ENCODE assay signal across 13 cellular contexts in the genomic region with DNA sequence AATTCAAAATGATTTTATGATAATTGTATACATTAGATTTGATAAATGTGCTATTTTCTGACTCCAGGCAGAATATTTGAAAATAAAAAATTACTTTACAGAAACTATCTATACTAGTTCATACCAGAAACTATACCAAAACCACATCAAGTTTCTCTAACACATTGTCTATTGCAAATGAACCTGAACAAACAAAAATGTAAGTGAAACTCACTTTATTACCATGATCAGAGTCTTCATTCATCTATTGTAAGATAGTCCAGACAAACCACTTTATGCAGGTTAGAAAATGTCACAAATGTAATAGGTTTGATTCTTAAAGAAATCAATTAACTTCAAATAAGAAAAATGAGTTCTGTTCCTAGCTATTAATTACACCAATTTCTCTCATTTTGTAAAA.
A peak's percentile ranks its signal among the peaks of the same experiment; 100 is the strongest.
DNase-seq lines count a peak whose midpoint lies in the region; ATAC-seq and TF ChIP-seq lines count a peak whose summit lies in the region.
"Had no signal": no experiment of that assay in that cellular context is flagged by ENCODE, and none has a peak within 500 bp of the region (broad histone marks: within the 10 kb centered on the region; RNA-seq: fewer than 3 reads in every experiment).

No MANE protein-coding gene starts in this region.

- H3K27ac Mint-ChIP-seq in T-helper 2 cell treated with Interferon-gamma antibody and Interleukin-4, amounts not matched to agents 5 μg/mL and 100 μg/mL, for 36 hours = no peak overlapping the region
- H3K27ac Mint-ChIP-seq: activated T-cell treated with anti-CD3 and anti-CD28 coated beads, Interleukin-2, amount 50 U/mL, for 72 hours; B cell; brain had no signal

- H3K4me3 Mint-ChIP-seq in T-helper 2 cell treated with Interferon-gamma antibody and Interleukin-4, amounts not matched to agents 5 μg/mL and 100 μg/mL, for 36 hours = no peak overlapping the region
- H3K4me3 Mint-ChIP-seq: activated T-cell treated with anti-CD3 and anti-CD28 coated beads, Interleukin-2, amount 50 U/mL, for 72 hours; B cell; brain had no signal

- H3K9me3 Mint-ChIP-seq in T-helper 2 cell treated with Interferon-gamma antibody and Interleukin-4, amounts not matched to agents 5 μg/mL and 100 μg/mL, for 36 hours = no peaks in the 10 kb centered on the region
- H3K9me3 Mint-ChIP-seq: activated T-cell treated with anti-CD3 and anti-CD28 coated beads, Interleukin-2, amount 50 U/mL, for 72 hours; brain had no signal

- intact Hi-C loops in lower leg skin (cut with DNase I; ENCODE audit: low total_unique reads) = no loop called here

- no peaks in the 10 kb centered on the region for H3K27me3 Mint-ChIP-seq in T-helper 2 cell treated with Interferon-gamma antibody and Interleukin-4, amounts not matched to agents 5 μg/mL and 100 μg/mL, for 36 hours (ENCODE audit: low read depth)
- H3K27me3 Mint-ChIP-seq: B cell, brain had no signal

- H3K36me3 Mint-ChIP-seq in T-helper 2 cell treated with Interferon-gamma antibody and Interleukin-4, amounts not matched to agents 5 μg/mL and 100 μg/mL, for 36 hours (ENCODE audit: low read depth) = peaks cover 29% of the 10 kb centered on the region

- H3K9me3 ChIP-seq in effector memory CD4-positive, alpha-beta T cell (ENCODE audit: control insufficient read depth, low read length) = no peaks in the 10 kb centered on the region

- H3K4me1 Mint-ChIP-seq in T-helper 2 cell treated with Interferon-gamma antibody and Interleukin-4, amounts not matched to agents 5 μg/mL and 100 μg/mL, for 36 hours (ENCODE audit: low read depth) = peaks cover 17% of the 10 kb centered on the region
- H3K4me1 Mint-ChIP-seq: B cell had no signal

- ATAC-seq in GM18519 (IDR thresholded peaks at IDR 0.05; ENCODE audit: low FRiP score, unreplicated experiment) = peak; percentile 90
- ATAC-seq in GM21390 (IDR thresholded peaks at IDR 0.05; ENCODE audit: unreplicated experiment) = peak; percentile 96
- peak; percentile 84 for ATAC-seq in HG02973 (IDR thresholded peaks at IDR 0.05; ENCODE audit: unreplicated experiment)
- ATAC-seq in HG03571 (IDR thresholded peaks at IDR 0.05; ENCODE audit: unreplicated experiment) = peak; percentile 81
- ATAC-seq: activated T-cell treated with anti-CD3 and anti-CD28 coated beads, Interleukin-2, amount 50 U/mL, for 72 hours had no signal

- no peaks in the 10 kb centered on the region for H3K27me3 ChIP-seq in effector memory CD4-positive, alpha-beta T cell (replicated peaks; ENCODE audit: control insufficient read depth, insufficient read depth, low read length, poor library complexity, severe bottlenecking)

- no peak for TF ChIP-seq CTCF in lower leg skin (IDR thresholded peaks at IDR 0.05)

- no peak for DNase-seq in inferior parietal cortex (ENCODE audit: extremely low spot score)
- DNase-seq in effector memory CD4-positive, alpha-beta T cell = no peak
- no peak for DNase-seq in lower leg skin (ENCODE audit: low spot score in 2 of 2)
- no peak for DNase-seq in T-helper 2 cell treated with Interferon-gamma antibody and Interleukin-4, amounts not matched to agents 5 μg/mL and 100 μg/mL, for 36 hours (ENCODE audit: low spot score)
- DNase-seq: activated T-cell treated with anti-CD3 and anti-CD28 coated beads, Interleukin-2, amount 50 U/mL, for 72 hours had no signal

- H3K27ac ChIP-seq in effector memory CD4-positive, alpha-beta T cell (ENCODE audit: insufficient read depth, low read length, poor library complexity, severe bottlenecking) = no peak overlapping the region
- H3K27ac ChIP-seq: epithelial cell of prostate, RWPE1 had no signal

- no peaks in the 10 kb centered on the region for H3K36me3 ChIP-seq in effector memory CD4-positive, alpha-beta T cell (ENCODE audit: control insufficient read depth, insufficient read depth, low read length)

- no peak for TF ChIP-seq POLR2A in lower leg skin (IDR thresholded peaks at IDR 0.05)

- H3K4me1 ChIP-seq in effector memory CD4-positive, alpha-beta T cell (ENCODE audit: control insufficient read depth, insufficient read depth, low read length, poor library complexity, severe bottlenecking) = no peaks in the 10 kb centered on the region

- no peak overlapping the region for H3K4me3 ChIP-seq in effector memory CD4-positive, alpha-beta T cell (ENCODE audit: insufficient read depth, low read depth, low read length, poor library complexity, severe bottlenecking)
- no peak overlapping the region for H3K4me3 ChIP-seq in lower leg skin (ENCODE audit: low read depth, poor library complexity, severe bottlenecking)
